ENCODE assay signal across 9 cellular contexts in the genomic region with DNA sequence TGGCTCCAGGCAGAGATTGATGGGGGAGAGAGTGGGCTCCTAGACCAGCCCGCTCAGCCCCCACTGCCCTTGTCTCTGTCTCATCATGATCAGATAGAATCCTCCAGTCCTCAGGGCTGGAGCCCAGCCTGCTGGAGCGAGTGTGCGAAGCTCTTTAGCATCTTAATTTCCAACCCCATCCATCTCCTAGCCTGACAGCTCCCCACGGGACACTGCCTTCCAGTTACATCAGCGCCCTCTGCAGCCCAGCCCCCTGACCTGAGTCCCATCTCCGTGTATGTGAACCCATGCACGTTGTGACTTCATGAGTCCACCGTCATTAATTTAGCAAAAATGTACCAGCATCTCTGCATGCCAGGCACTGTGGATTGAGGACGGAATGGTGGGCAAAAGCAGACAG. TPM values are rescaled to one million over a fixed set of nuclear protein-coding genes. Genes with fewer than 3 reads are reported as not detected.
DNase-seq lines count a peak whose midpoint lies in the region; ATAC-seq and TF ChIP-seq lines count a peak whose summit lies in the region.
"Had no signal": no experiment of that assay in that cellular context is flagged by ENCODE, and none has a peak within 500 bp of the region (broad histone marks: within the 10 kb centered on the region; RNA-seq: fewer than 3 reads in every experiment).

No MANE protein-coding gene starts in this region.

- peaks cover 48% of the 10 kb centered on the region for H3K4me1 ChIP-seq in neural progenitor cell
- H3K4me1 ChIP-seq in CD4-positive, alpha-beta memory T cell (ENCODE audit: insufficient read depth, low read length), result peaks cover 10% of the 10 kb centered on the region

- no peaks in the 10 kb centered on the region for H3K36me3 ChIP-seq in neural progenitor cell
- H3K36me3 ChIP-seq in CD4-positive, alpha-beta memory T cell (ENCODE audit: insufficient read depth, low read length), result no peaks in the 10 kb centered on the region

- H2AFZ ChIP-seq in neural progenitor cell (replicated peaks), result peak overlapping the region; percentile 46

- H3K9ac ChIP-seq in neural progenitor cell, result no peak overlapping the region

- H3K27ac ChIP-seq in neural progenitor cell, result no peak overlapping the region
- H3K27ac ChIP-seq in CD4-positive, alpha-beta memory T cell (ENCODE audit: low read depth, low read length), result no peak overlapping the region

- H3K27ac Mint-ChIP-seq in neural progenitor cell, result peak overlapping the region; percentile 24
- peak overlapping the region in 1 of 7 donors; percentile 5 for H3K27ac Mint-ChIP-seq in CD4-positive, alpha-beta memory T cell
- no peak overlapping the region for H3K27ac Mint-ChIP-seq in stimulated activated naive B cell treated with anti-CD40 and anti-IgM and Interleukin-4, amounts not matched to agents 10 μg/mL and 1 μg/mL and 100 μg/mL, for 72 hours
- H3K27ac Mint-ChIP-seq: activated T-helper 2 cell treated with anti-CD3 and anti-CD28 coated beads, Interferon-gamma antibody, Interleukin-2, Interleukin-4, amounts not matched to agents 10 μg/mL and 5 μg/mL and 100 μg/mL, durations not matched to agents 14 hours and 24 hours and 36 hours had no signal

- peaks cover 14% of the 10 kb centered on the region for H3K27me3 Mint-ChIP-seq in neural progenitor cell (ENCODE audit: insufficient read depth, low read depth)
- H3K27me3 Mint-ChIP-seq in CD4-positive, alpha-beta memory T cell, result no peaks in the 10 kb centered on the region
- peaks cover 0 to 15% of the 10 kb centered on the region in 2 donors for H3K27me3 Mint-ChIP-seq in stimulated activated naive B cell treated with anti-CD40 and anti-IgM and Interleukin-4, amounts not matched to agents 10 μg/mL and 1 μg/mL and 100 μg/mL, for 72 hours

- intact Hi-C loops in CD4-positive, alpha-beta memory T cell (cut with micrococcal nuclease), result loop anchor here (10.0 kb wide), 1 partner anchor 1335 kb away; no protein-coding TSS in a partner anchor

- no peaks in the 10 kb centered on the region for H4K20me1 ChIP-seq in neural progenitor cell (ENCODE audit: low read depth)

- H3F3A ChIP-seq in neural progenitor cell (ENCODE audit: low read depth), result peaks cover 31% of the 10 kb centered on the region

- no peaks in the 10 kb centered on the region for H3K27me3 ChIP-seq in neural progenitor cell
- H3K27me3 ChIP-seq in CD4-positive, alpha-beta memory T cell (ENCODE audit: insufficient read depth, low read length), result no peaks in the 10 kb centered on the region

- H3K4me3 ChIP-seq in neural progenitor cell, result no peak overlapping the region
- no peak overlapping the region for H3K4me3 ChIP-seq in CD4-positive, alpha-beta memory T cell (ENCODE audit: low read length in 2 of 2)

- H3K36me3 Mint-ChIP-seq in neural progenitor cell, result no peaks in the 10 kb centered on the region
- H3K36me3 Mint-ChIP-seq in CD4-positive, alpha-beta memory T cell, result peaks cover 0 to 4% of the 10 kb centered on the region in 2 donors
- no peaks in the 10 kb centered on the region for H3K36me3 Mint-ChIP-seq in stimulated activated naive B cell treated with anti-CD40 and anti-IgM and Interleukin-4, amounts not matched to agents 10 μg/mL and 1 μg/mL and 100 μg/mL, for 72 hours

- POLR2A ChIA-PET in CD4-positive, alpha-beta memory T cell (lab: Charles Lee; ENCODE audit: partially characterized antibody), result no interaction called here

- TF ChIP-seq CTCF in GM12872 (IDR thresholded peaks at IDR 0.05; ENCODE audit: insufficient read depth, low read depth, low read length), result 0 out of 3 replicates have a peak, but pooled peaks have one; percentile 18
- peak; percentile 59 for TF ChIP-seq CTCF in neural progenitor cell (IDR thresholded peaks at IDR 0.05)

- H3K4me2 ChIP-seq in neural progenitor cell, result no peak overlapping the region

- H3K9me3 ChIP-seq in neural progenitor cell (ENCODE audit: low read depth), result no peaks in the 10 kb centered on the region
- H3K9me3 ChIP-seq in CD4-positive, alpha-beta memory T cell (ENCODE audit: control insufficient read depth in 1 of 2, low read length in 2 of 2), result no peaks in the 10 kb centered on the region

- peaks cover 7% of the 10 kb centered on the region for H3K79me2 ChIP-seq in neural progenitor cell (ENCODE audit: low read depth)

- CTCF ChIA-PET in CD4-positive, alpha-beta memory T cell (lab: Charles Lee; ENCODE audit: partially characterized antibody), result no interaction called here

- H3K9me3 Mint-ChIP-seq in neural progenitor cell, result no peaks in the 10 kb centered on the region
- peaks cover 0 to 2% (median 0%) of the 10 kb centered on the region in 8 donors for H3K9me3 Mint-ChIP-seq in CD4-positive, alpha-beta memory T cell
- no peaks in the 10 kb centered on the region for H3K9me3 Mint-ChIP-seq in stimulated activated naive B cell treated with anti-CD40 and anti-IgM and Interleukin-4, amounts not matched to agents 10 μg/mL and 1 μg/mL and 100 μg/mL, for 72 hours
- H3K9me3 Mint-ChIP-seq: activated T-helper 2 cell treated with anti-CD3 and anti-CD28 coated beads, Interferon-gamma antibody, Interleukin-2, Interleukin-4, amounts not matched to agents 10 μg/mL and 5 μg/mL and 100 μg/mL, durations not matched to agents 14 hours and 24 hours and 36 hours had no signal

- DNase-seq in NCI-H1436 (lab: John Stamatoyannopoulos, UW), result peak; percentile 75
- DNase-seq in dermis blood vessel endothelial cell, result peak; percentile 49
- peak; percentile 65 for DNase-seq in neural progenitor cell (ENCODE audit: low spot score)
- DNase-seq in CD4-positive, alpha-beta memory T cell, result no peak
- no peak for DNase-seq in stimulated activated naive B cell treated with anti-CD40 and anti-IgM and Interleukin-4, amounts not matched to agents 10 μg/mL and 1 μg/mL and 100 μg/mL, for 72 hours

- H3K4me3 Mint-ChIP-seq in neural progenitor cell, result no peak overlapping the region
- H3K4me3 Mint-ChIP-seq in CD4-positive, alpha-beta memory T cell, result no peak overlapping the region
- H3K4me3 Mint-ChIP-seq in stimulated activated naive B cell treated with anti-CD40 and anti-IgM and Interleukin-4, amounts not matched to agents 10 μg/mL and 1 μg/mL and 100 μg/mL, for 72 hours, result no peak overlapping the region

- peaks cover 46% of the 10 kb centered on the region for H3K4me1 Mint-ChIP-seq in neural progenitor cell
- H3K4me1 Mint-ChIP-seq in CD4-positive, alpha-beta memory T cell, result peaks cover 7 to 13% (median 11%) of the 10 kb centered on the region in 4 donors
- peaks cover 6 to 11% of the 10 kb centered on the region in 2 donors for H3K4me1 Mint-ChIP-seq in stimulated activated naive B cell treated with anti-CD40 and anti-IgM and Interleukin-4, amounts not matched to agents 10 μg/mL and 1 μg/mL and 100 μg/mL, for 72 hours

- ATAC-seq in GM21381 (IDR thresholded peaks at IDR 0.05; ENCODE audit: unreplicated experiment), result no peak
- ATAC-seq in stimulated activated naive B cell treated with anti-CD40 and anti-IgM and Interleukin-4, amounts not matched to agents 10 μg/mL and 1 μg/mL and 100 μg/mL, for 72 hours (replicated peaks), result no peak

RNA-seq across cellular contexts. Expression of a gene that starts 2.1 kb away (rescaled TPM):
- total RNA-seq in dermis blood vessel endothelial cell (not detected in 2 replicates), neural progenitor cell (ENCODE audit: low replicate concordance) (1.5 and 2.4 TPM in 2 replicates)
- not detected for total RNA-seq in CD4-positive, alpha-beta memory T cell
- polyA plus RNA-seq in CD4-positive, alpha-beta memory T cell, result not detected
- total RNA-seq: activated T-helper 2 cell treated with anti-CD3 and anti-CD28 coated beads, Interferon-gamma antibody, Interleukin-2, Interleukin-4, amounts not matched to agents 10 μg/mL and 5 μg/mL and 100 μg/mL, durations not matched to agents 14 hours and 24 hours and 36 hours; T-helper 1 cell treated with Interleukin-12 subunit alpha and Interleukin-12 subunit beta and Interleukin-4 antibody, amounts not matched to agents 30 ng/mL and 1 ng/mL, for 36 hours had no signal

RNA-seq across cellular contexts. Expression of a gene that starts 4.5 kb away (rescaled TPM):
- total RNA-seq in dermis blood vessel endothelial cell, result 58.9 and 160 TPM in 2 replicates
- 186 and 222 TPM in 2 replicates for total RNA-seq in neural progenitor cell (ENCODE audit: low replicate concordance)
- 10 to 100 TPM; 69.0 to 74.3 TPM for total RNA-seq in CD4-positive, alpha-beta memory T cell
- 10 to 100 TPM; 19.6 to 42.2 TPM for polyA plus RNA-seq in CD4-positive, alpha-beta memory T cell

RNA-seq across cellular contexts. Expression of a gene that starts 15.5 kb away (rescaled TPM):
- 74.3 and 79.6 TPM in 2 replicates for total RNA-seq in dermis blood vessel endothelial cell
- total RNA-seq in neural progenitor cell (ENCODE audit: low replicate concordance), result 11.7 and 45.1 TPM in 2 replicates
- total RNA-seq in CD4-positive, alpha-beta memory T cell, result 10 to 100 TPM; 17.2 to 23.7 TPM
- 1 to 10 TPM in 1 of 2 donors, under 1 TPM in 1; 0.52 to 4.7 TPM for polyA plus RNA-seq in CD4-positive, alpha-beta memory T cell

RNA-seq across cellular contexts. Expression of a gene that starts 40.7 kb away (rescaled TPM):
- not detected in 2 replicates for total RNA-seq in dermis blood vessel endothelial cell
- not detected in 2 replicates for total RNA-seq in neural progenitor cell (ENCODE audit: low replicate concordance)
- not detected for total RNA-seq in CD4-positive, alpha-beta memory T cell
- polyA plus RNA-seq in CD4-positive, alpha-beta memory T cell, result not detected
- total RNA-seq: activated T-helper 2 cell treated with anti-CD3 and anti-CD28 coated beads, Interferon-gamma antibody, Interleukin-2, Interleukin-4, amounts not matched to agents 10 μg/mL and 5 μg/mL and 100 μg/mL, durations not matched to agents 14 hours and 24 hours and 36 hours; T-helper 1 cell treated with Interleukin-12 subunit alpha and Interleukin-12 subunit beta and Interleukin-4 antibody, amounts not matched to agents 30 ng/mL and 1 ng/mL, for 36 hours had no signal

RNA-seq across cellular contexts. Expression of a gene that starts 50.2 kb away (rescaled TPM):
- total RNA-seq in dermis blood vessel endothelial cell (0.19 TPM in 1 of 2 replicates, not detected in the other), neural progenitor cell (ENCODE audit: low replicate concordance) (not detected in 2 replicates)
- total RNA-seq in CD4-positive, alpha-beta memory T cell, result under 1 TPM in 1 of 2 experiments, not detected in 1; 0.25 TPM
- polyA plus RNA-seq in CD4-positive, alpha-beta memory T cell, result not detected
- total RNA-seq: activated T-helper 2 cell treated with anti-CD3 and anti-CD28 coated beads, Interferon-gamma antibody, Interleukin-2, Interleukin-4, amounts not matched to agents 10 μg/mL and 5 μg/mL and 100 μg/mL, durations not matched to agents 14 hours and 24 hours and 36 hours; T-helper 1 cell treated with Interleukin-12 subunit alpha and Interleukin-12 subunit beta and Interleukin-4 antibody, amounts not matched to agents 30 ng/mL and 1 ng/mL, for 36 hours had no signal

Comparison
In these comparisons a context has a peak if more than half of its experiments do, and no peak if none do; other contexts are left out.
1. DNase-seq: peak in NCI-H1436 (single experiment), dermis blood vessel endothelial cell (single experiment) and neural progenitor cell (single experiment); none in CD4-positive, alpha-beta memory T cell (0 of 5) and stimulated activated naive B cell treated with anti-CD40 and anti-IgM and Interleukin-4, amounts not matched to agents 10 μg/mL and 1 μg/mL and 100 μg/mL, for 72 hours (single experiment).